ENCODE assay signal across 8 cellular contexts in the genomic region with DNA sequence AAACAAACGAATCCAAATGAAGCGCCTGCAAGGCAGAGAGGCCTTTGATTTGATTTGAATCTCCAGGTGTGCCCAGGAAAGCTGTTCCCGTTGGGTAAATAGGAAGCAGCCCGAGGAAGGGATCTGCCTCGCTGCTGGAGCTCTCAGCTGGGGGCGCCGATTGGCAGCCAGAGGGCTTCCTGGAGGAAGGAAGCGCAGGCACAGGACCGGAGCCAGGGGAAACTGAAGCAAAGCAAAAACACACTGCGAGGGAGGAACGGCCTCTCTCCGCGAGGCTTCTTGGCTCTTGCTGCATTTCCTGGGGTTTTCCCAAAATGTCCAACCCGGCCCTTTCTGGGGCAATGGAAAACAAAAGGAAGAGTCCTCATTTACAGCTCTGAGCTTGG.
DNase-seq lines count a peak whose midpoint lies in the region; ATAC-seq and TF ChIP-seq lines count a peak whose summit lies in the region.

No MANE protein-coding gene starts in this region.

- no peak overlapping the region for H3K27ac Mint-ChIP-seq in neural progenitor cell

- TF ChIP-seq CTCF in heart left ventricle (IDR thresholded peaks at IDR 0.05) (no peak), neural progenitor cell (IDR thresholded peaks at IDR 0.05) (no peak)

- peak overlapping the region in 9 of 12 donors; percentile 1 to 34 (median 21) for H3K4me3 ChIP-seq in heart left ventricle
- no peak overlapping the region for H3K4me3 ChIP-seq in neural progenitor cell

- no peaks in the 10 kb centered on the region for H3K36me3 ChIP-seq in heart left ventricle
- H3K36me3 ChIP-seq in neural progenitor cell: no peaks in the 10 kb centered on the region

- peaks cover 10% of the 10 kb centered on the region for H3K4me1 Mint-ChIP-seq in neural progenitor cell

- peaks cover 9% of the 10 kb centered on the region for H3F3A ChIP-seq in neural progenitor cell (ENCODE audit: low read depth)

- no peaks in the 10 kb centered on the region for H3K79me2 ChIP-seq in neural progenitor cell (ENCODE audit: low read depth)

- H3K4me2 ChIP-seq in neural progenitor cell: peak overlapping the region; percentile 36

- H3K27me3 Mint-ChIP-seq in neural progenitor cell (ENCODE audit: insufficient read depth, low read depth): peaks cover 5% of the 10 kb centered on the region

- H3K27ac ChIP-seq in heart left ventricle: peak overlapping the region in 2 of 12 donors; percentile 13 to 36
- no peak overlapping the region for H3K27ac ChIP-seq in neural progenitor cell

- no peak overlapping the region for H3K4me3 Mint-ChIP-seq in neural progenitor cell

- ATAC-seq in heart left ventricle: peak in 3 of 4 donors; percentile 28 to 75 (median 49)
- ATAC-seq in HG03432 (IDR thresholded peaks at IDR 0.05; ENCODE audit: unreplicated experiment): no peak
- ATAC-seq in HG03439 (IDR thresholded peaks at IDR 0.05; ENCODE audit: unreplicated experiment): no peak

- H3K9me3 Mint-ChIP-seq in neural progenitor cell: no peaks in the 10 kb centered on the region

- TF ChIP-seq POLR2A in heart left ventricle (IDR thresholded peaks at IDR 0.05): no peak

- no peaks in the 10 kb centered on the region for H4K20me1 ChIP-seq in neural progenitor cell (ENCODE audit: low read depth)

- H3K9me3 ChIP-seq in heart left ventricle (no peaks in the 10 kb centered on the region), neural progenitor cell (ENCODE audit: low read depth) (no peaks in the 10 kb centered on the region)

- 17 to 38% (median 31%) methylated on average over 14 of the region's 14 CpGs for WGBS in heart left ventricle, 4 donors

- intact Hi-C loops in heart left ventricle (cut with DNase I): loop anchor here in 4 of 10 donors (2.0 to 10.0 kb wide), 3 partner anchors 81 to 333 kb away; partner anchors contain the start of gene TMEM266 (in 1 of the 4)

- peak overlapping the region; percentile 90 for H2AFZ ChIP-seq in neural progenitor cell (replicated peaks)

- H3K4me1 ChIP-seq in heart left ventricle (peaks cover 0 to 16% (median 5%) of the 10 kb centered on the region in 12 donors), neural progenitor cell (peaks cover 6% of the 10 kb centered on the region)

- H3K27me3 ChIP-seq in heart left ventricle (peaks cover 0 to 14% (median 0%) of the 10 kb centered on the region in 9 donors), neural progenitor cell (peaks cover 10% of the 10 kb centered on the region)

- DNase-seq in ELF-1 (ENCODE audit: low read depth, low spot score): peak; percentile 39
- peak; percentile 73 for DNase-seq in NCI-H69 (lab: John Stamatoyannopoulos, UW)
- peak in 2 of 5 donors; percentile 39 to 44 for DNase-seq in heart left ventricle
- peak; percentile 21 for DNase-seq in neural progenitor cell (ENCODE audit: low spot score)
- no peak for DNase-seq in stimulated activated CD4-positive, alpha-beta T cell treated with anti-CD3 and anti-CD28 coated beads, Interleukin-4, amount 100 ng/mL, for 4 hours
- no peak for DNase-seq in activated CD4-positive, CD25-positive, alpha-beta regulatory T cell (lab: John Stamatoyannopoulos, UW)

- no peaks in the 10 kb centered on the region for H3K36me3 Mint-ChIP-seq in neural progenitor cell

- no peak overlapping the region for H3K9ac ChIP-seq in neural progenitor cell

Comparison
In these comparisons a context has a peak if more than half of its experiments do, and no peak if none do; other contexts are left out.
1. DNase-seq: peak in ELF-1 (single experiment), NCI-H69 (single experiment) and neural progenitor cell (single experiment); none in stimulated activated CD4-positive, alpha-beta T cell treated with anti-CD3 and anti-CD28 coated beads, Interleukin-4, amount 100 ng/mL, for 4 hours (0 of 2) and activated CD4-positive, CD25-positive, alpha-beta regulatory T cell (0 of 4).
2. ATAC-seq: peak in heart left ventricle (3 of 4); none in HG03432 (single experiment) and HG03439 (single experiment).